In genomic region chr2:40499437-40499836, GRCh38 we compare ENCODE assay signal across 6 cellular contexts. TPM values are rescaled to one million over a fixed set of nuclear protein-coding genes. Genes with fewer than 3 reads are reported as not detected.
"Had no signal": no experiment of that assay in that cellular context is flagged by ENCODE, and none has a peak within 500 bp of the region (broad histone marks: within the 10 kb centered on the region; RNA-seq: fewer than 3 reads in every experiment).

No MANE protein-coding gene starts in this region.

- FAIRE-seq: HepG2, K562 had no signal

- ATAC-seq: HepG2, K562 had no signal

- H3K4me3 ChIP-seq: K562 had no signal

- H3K27ac ChIP-seq: HL-60 had no signal

- DNase-seq: IMR-90, KBM-7 had no signal

RNA-seq across cellular contexts. Expression of gene SLC8A1, which starts 47.5 kb away (rescaled TPM):
- total RNA-seq: HepG2, K562 had no signal
- polyA plus RNA-seq: HepG2, IgD-negative memory B cell, K562 had no signal
